19 cellular contexts compared by ENCODE assay signal in genomic region chr3:52763466-52763865, GRCh38. TPM values are rescaled to one million over a fixed set of nuclear protein-coding genes. Genes with fewer than 3 reads are reported as not detected.
A peak's percentile ranks its signal among the peaks of the same experiment; 100 is the strongest.
DNase-seq lines count a peak whose midpoint lies in the region; ATAC-seq and TF ChIP-seq lines count a peak whose summit lies in the region.
"Had no signal": no experiment of that assay in that cellular context is flagged by ENCODE, and none has a peak within 500 bp of the region (broad histone marks: within the 10 kb centered on the region; RNA-seq: fewer than 3 reads in every experiment).

No MANE protein-coding gene starts in this region.

- H3K27me3 ChIP-seq in body of pancreas (no peaks in the 10 kb centered on the region), stomach (no peaks in the 10 kb centered on the region), HAP-1 (ENCODE audit: low read depth) (no peaks in the 10 kb centered on the region)
- H3K27me3 ChIP-seq: BLaER1 had no signal

- H3K9me3 ChIP-seq in body of pancreas (no peaks in the 10 kb centered on the region), stomach (no peaks in the 10 kb centered on the region), HAP-1 (no peaks in the 10 kb centered on the region)
- H3K9me3 ChIP-seq: BLaER1 had no signal

- WGBS in body of pancreas, 2 donors = 59 to 74% methylated on average over 2 of the region's 2 CpGs
- 51 to 78% (median 57%) methylated on average over 2 of the region's 2 CpGs for WGBS in stomach, 5 donors

- H3K36me3 ChIP-seq in body of pancreas (replicated peaks in 1 of 2; ENCODE audit: insufficient read depth in 1 of 2, low read depth in 2 of 2) = peaks cover 0 to 16% of the 10 kb centered on the region in 2 donors
- peaks cover 38 to 100% (median 91%) of the 10 kb centered on the region in 4 donors for H3K36me3 ChIP-seq in stomach
- peaks cover 47% of the 10 kb centered on the region for H3K36me3 ChIP-seq in HAP-1 (replicated peaks)

- no peak overlapping the region for H3K4me3 ChIP-seq in body of pancreas
- no peak overlapping the region for H3K4me3 ChIP-seq in stomach
- H3K4me3 ChIP-seq in HAP-1 = no peak overlapping the region
- H3K4me3 ChIP-seq: BLaER1 had no signal

- no peak for TF ChIP-seq EP300 in stomach (IDR thresholded peaks at IDR 0.05)

- peak; percentile 53 for ATAC-seq in body of pancreas

- DNase-seq in NOMO-1 treated with DMSO at 0.1 percent for 48 hours (lab: John Stamatoyannopoulos, UW; ENCODE audit: unreplicated experiment) (peak; percentile 42), NOMO-1 treated with dmso at 0.1 percent for 144 hours (lab: John Stamatoyannopoulos, UW; ENCODE audit: unreplicated experiment) (no peak), body of pancreas (peak in 1 of 4 donors; percentile 30), glomerular endothelial cell (ENCODE audit: extremely low read depth, low read depth, low spot score) (peak; percentile 34), stomach (no peak), Kasumi-1 (lab: John Stamatoyannopoulos, UW) (no peak), kidney glomerular epithelial cell (lab: John Stamatoyannopoulos, UW) (no peak), HAP-1 (ENCODE audit: low spot score in 2 of 2) (no peak)
- DNase-seq: activated CD4-positive, alpha-beta T cell treated with anti-CD3 and anti-CD28 coated beads, Interleukin-2, amount 50 U/mL, for 48 hours; activated T-cell treated with anti-CD3 and anti-CD28 coated beads, Interleukin-2, amount 50 U/mL, for 24 hours; hypothalamus; KBM-7; NCI-H774; nephron progenitor cell had no signal

- H3K4me1 ChIP-seq in body of pancreas (peaks cover 10% of the 10 kb centered on the region), stomach (peaks cover 0 to 23% (median 5%) of the 10 kb centered on the region in 4 donors), HAP-1 (no peaks in the 10 kb centered on the region)
- H3K4me1 ChIP-seq: BLaER1 had no signal

- intact Hi-C loops in body of pancreas (cut with DNase I) = no loop called here
- intact Hi-C loops in stomach (cut with DNase I; ENCODE audit: low total_unique reads) = no loop called here

- H3K27ac ChIP-seq in body of pancreas = peak overlapping the region in 1 of 4 donors; percentile 34
- peak overlapping the region in 3 of 5 donors; percentile 5 to 52 (median 40) for H3K27ac ChIP-seq in stomach
- H3K27ac ChIP-seq: 22Rv1, BLaER1, VCaP had no signal

- no peak for TF ChIP-seq POLR2A in body of pancreas (IDR thresholded peaks at IDR 0.05)
- TF ChIP-seq POLR2A in stomach (IDR thresholded peaks at IDR 0.05) = no peak

- no peak for TF ChIP-seq CTCF in body of pancreas (IDR thresholded peaks at IDR 0.05)
- TF ChIP-seq CTCF in stomach (IDR thresholded peaks at IDR 0.05) = no peak

- in situ Hi-C loops in HAP-1 (cut with MboI; ENCODE audit: low sequenced_read_pairs) = no loop called here

RNA-seq across cellular contexts. Expression of gene NEK4, which starts 7.3 kb away (rescaled TPM):
- 10 to 100 TPM; 10.1 to 73.2 TPM for total RNA-seq in body of pancreas
- 6.3 and 13.7 TPM in 2 replicates for total RNA-seq in glomerular endothelial cell
- total RNA-seq in stomach = 10 to 100 TPM in 4 of 5 donors, 1 to 10 TPM in 1; 7.1 to 30.7 (median 24.2) TPM
- 1 to 10 TPM; 4.3 to 8.2 (median 6.3) TPM for polyA plus RNA-seq in stomach

RNA-seq across cellular contexts. Expression of gene ITIH1, which starts 13.9 kb away (rescaled TPM):
- total RNA-seq in body of pancreas (1 to 10 TPM in 1 of 2 donors, not detected in 1; 4.4 TPM), glomerular endothelial cell (not detected in 2 replicates), stomach (not detected)
- 1 to 10 TPM in 1 of 3 donors, not detected in 2; 1.9 TPM for polyA plus RNA-seq in stomach
- total RNA-seq: fibroblast of lung, mesenteric fat pad had no signal
- polyA plus RNA-seq: fibroblast of lung had no signal

RNA-seq across cellular contexts. Expression of gene ITIH3, which starts 31.1 kb away (rescaled TPM):
- total RNA-seq in body of pancreas = 1 to 10 TPM in 1 of 2 donors, not detected in 1; 1.6 TPM
- total RNA-seq in glomerular endothelial cell = not detected in 2 replicates
- total RNA-seq in stomach = 100 to 1,000 TPM in 1 of 5 donors, 1 to 10 TPM in 3, not detected in 1; 1.1 to 210 (median 6.4) TPM
- 10 to 100 TPM in 1 of 3 donors, under 1 TPM in 1, not detected in 1; 0.19 to 14.4 TPM for polyA plus RNA-seq in stomach

RNA-seq across cellular contexts. Expression of gene SPCS1, which starts 57.6 kb away (rescaled TPM):
- 10 to 100 TPM; 33.0 to 59.9 TPM for total RNA-seq in body of pancreas
- total RNA-seq in glomerular endothelial cell = 156 and 169 TPM in 2 replicates
- total RNA-seq in stomach = 100 to 1,000 TPM in 1 of 5 donors, 10 to 100 TPM in 2, 1 to 10 TPM in 1, under 1 TPM in 1; 0.58 to 332 (median 57.5) TPM
- polyA plus RNA-seq in stomach = 100 to 1,000 TPM; 108 to 148 (median 118) TPM

RNA-seq across cellular contexts. Expression of gene GLT8D1, which starts 57.9 kb away (rescaled TPM):
- total RNA-seq in body of pancreas = 10 to 100 TPM; 43.8 to 92.0 TPM
- total RNA-seq in glomerular endothelial cell = 93.5 and 93.6 TPM in 2 replicates
- total RNA-seq in stomach = 10 to 100 TPM in 4 of 5 donors, 1 to 10 TPM in 1; 9.4 to 81.9 (median 23.5) TPM
- polyA plus RNA-seq in stomach = 10 to 100 TPM; 19.9 to 29.8 (median 24.7) TPM

Comparison
In these comparisons a context has a peak if more than half of its experiments do, and no peak if none do; other contexts are left out.
1. DNase-seq: peak in NOMO-1 treated with DMSO at 0.1 percent for 48 hours (single experiment) and glomerular endothelial cell (single experiment); none in NOMO-1 treated with dmso at 0.1 percent for 144 hours (single experiment), stomach (single experiment), Kasumi-1 (0 of 2), kidney glomerular epithelial cell (single experiment) and HAP-1 (0 of 2).